8 cellular contexts compared by ENCODE assay signal in the genomic region with DNA sequence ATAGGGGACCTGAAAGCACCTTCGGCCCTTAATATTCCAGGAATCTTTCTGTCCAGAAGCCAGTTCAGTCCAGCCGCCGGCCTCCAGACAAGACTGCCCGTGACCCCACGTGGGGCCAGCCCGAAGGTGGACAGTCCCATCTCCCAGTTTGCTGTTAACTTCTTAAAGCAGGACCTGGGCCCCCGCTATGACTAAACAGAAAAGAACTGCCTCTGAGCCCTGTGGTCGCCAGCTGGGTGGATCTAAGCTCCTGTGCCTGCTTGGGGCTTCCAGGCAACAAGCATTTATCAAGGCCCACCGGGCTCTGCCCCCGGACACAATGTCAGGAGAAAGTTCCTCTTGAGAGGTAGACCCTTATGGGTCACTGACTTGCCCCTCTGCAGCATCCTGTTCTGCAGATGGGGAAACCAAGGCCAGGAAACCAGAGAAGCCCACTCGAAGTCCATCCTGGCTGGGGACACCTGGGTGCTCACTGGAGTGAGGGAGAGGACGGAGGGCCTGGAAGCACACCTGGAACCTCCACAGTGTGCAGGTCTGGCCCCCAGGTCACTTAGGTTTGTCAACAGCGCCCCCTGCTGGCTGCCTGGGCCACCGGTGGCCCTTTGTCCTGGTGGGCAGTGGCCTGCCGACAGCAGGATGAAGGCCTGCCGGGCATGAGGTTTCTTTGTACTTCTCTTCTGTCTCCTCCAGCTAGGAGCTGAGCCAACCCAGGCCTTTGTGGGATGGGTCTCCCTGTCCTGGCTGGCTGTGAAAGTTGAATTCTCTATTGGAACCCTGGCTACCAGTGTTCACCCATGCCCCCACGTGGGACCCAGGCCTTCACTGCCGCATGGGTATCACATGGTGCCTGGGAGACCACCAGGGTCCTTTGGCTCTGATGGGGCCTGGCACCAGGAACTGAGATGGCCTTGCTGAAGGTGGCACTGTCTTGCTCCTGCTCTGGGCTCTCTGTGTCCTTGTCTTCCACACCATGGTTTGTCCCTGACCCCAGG.
DNase-seq lines count a peak whose midpoint lies in the region; ATAC-seq and TF ChIP-seq lines count a peak whose summit lies in the region.

No MANE protein-coding gene starts in this region.

- CTCF ChIA-PET in AG04450 (lab: Charles Lee) = interaction anchor here (0.6 to 4.7 kb wide), 41 partner anchors 12 to 1151 kb away, joined by 3 to 35 read pairs (median 5); no protein-coding TSS in a partner anchor

- H3K79me2 ChIP-seq in MM.1S (ENCODE audit: low read length) = no peaks in the 10 kb centered on the region

- H3K4me3 ChIP-seq in AG04450 (ENCODE audit: low read depth, low read length) = no peak overlapping the region
- H3K4me3 ChIP-seq in MM.1S (ENCODE audit: low read length) = no peak overlapping the region
- H3K4me3 ChIP-seq in WI38 (ENCODE audit: low read depth, low read length) = no peak overlapping the region
- H3K4me3 ChIP-seq in brain microvascular endothelial cell (ENCODE audit: low read depth, low read length) = no peak overlapping the region

- no peak overlapping the region for H3K27ac ChIP-seq in AG04450 (ENCODE audit: low read depth, low read length)
- H3K27ac ChIP-seq in MM.1S (ENCODE audit: low read length) = no peak overlapping the region
- no peak overlapping the region for H3K27ac ChIP-seq in brain microvascular endothelial cell

- H3K9me3 ChIP-seq in AG04450 (ENCODE audit: control insufficient read depth, insufficient read depth, low read length) (no peaks in the 10 kb centered on the region; the same call in 1 of the 2 replicates), MM.1S (replicated peaks; ENCODE audit: insufficient read depth, low read length) (no peaks in the 10 kb centered on the region)

- H3K36me3 ChIP-seq in MM.1S (replicated peaks; ENCODE audit: insufficient read depth, low read length) (no peaks in the 10 kb centered on the region), brain microvascular endothelial cell (replicated peaks) (no peaks in the 10 kb centered on the region)

- no peak overlapping the region for H2AFZ ChIP-seq in MM.1S (ENCODE audit: low read length)

- POLR2A ChIA-PET in AG04450 (lab: Yijun Ruan, JAX) = interaction anchor here (0.6 to 1.9 kb wide), 3 partner anchors 37 to 1022 kb away, joined by 3 to 9 read pairs (median 5); a partner anchor contains a TSS

- no peak overlapping the region for H3K9ac ChIP-seq in MM.1S (ENCODE audit: low read length)

- H3K27me3 ChIP-seq in AG04450 (ENCODE audit: control insufficient read depth, insufficient read depth, low read length) (no peaks in the 10 kb centered on the region), MM.1S (replicated peaks; ENCODE audit: insufficient read depth, low read length) (no peaks in the 10 kb centered on the region), brain microvascular endothelial cell (replicated peaks) (no peaks in the 10 kb centered on the region)

- no peak overlapping the region for H3K4me2 ChIP-seq in MM.1S (ENCODE audit: low read depth, low read length)

- ATAC-seq in GM18868 (IDR thresholded peaks at IDR 0.05; ENCODE audit: unreplicated experiment) = peak; percentile 47

- DNase-seq in AG04450 (ENCODE audit: low read depth, low spot score) (no peak), MM.1S (peak; percentile 65), brain microvascular endothelial cell (no peak), kidney tubule cell (ENCODE audit: low spot score) (peak; percentile 74), NCI-H2107 (lab: John Stamatoyannopoulos, UW) (no peak)
- peak; percentile 78 for DNase-seq in stimulated activated CD4-positive, alpha-beta T cell treated with anti-CD3 and anti-CD28 coated beads, Interleukin-4, amount 100 ng/mL, for 1 hour

- in situ Hi-C loops in brain microvascular endothelial cell (cut with HindIII; ENCODE audit: low pct_ligation_motif_present, low sequenced_read_pairs) = no loop called here

- TF ChIP-seq CTCF in AG04450 (IDR thresholded peaks at IDR 0.05; ENCODE audit: low read depth, low read length) = peak; percentile 90
- TF ChIP-seq CTCF in MM.1S (IDR thresholded peaks at IDR 0.05; ENCODE audit: low read length) = peak; percentile 94
- peak; percentile 84 for TF ChIP-seq CTCF in WI38 (IDR thresholded peaks at IDR 0.05; ENCODE audit: low read depth, low read length)
- TF ChIP-seq CTCF in brain microvascular endothelial cell (IDR thresholded peaks at IDR 0.05; ENCODE audit: low read depth, low read length, missing control alignments) = peak; percentile 93

- no peaks in the 10 kb centered on the region for H3K4me1 ChIP-seq in MM.1S (ENCODE audit: low read length)

- H4K20me1 ChIP-seq in MM.1S (ENCODE audit: insufficient read depth, low read length) = no peaks in the 10 kb centered on the region

- H3F3A ChIP-seq in MM.1S (ENCODE audit: insufficient read depth, low read length) = no peaks in the 10 kb centered on the region

- H3K9me2 ChIP-seq in MM.1S (replicated peaks; ENCODE audit: insufficient read depth, low read length) = no peaks in the 10 kb centered on the region

Comparison
In these comparisons a context has a peak if more than half of its experiments do, and no peak if none do; other contexts are left out.
1. DNase-seq: peak in MM.1S (single experiment), kidney tubule cell (single experiment) and stimulated activated CD4-positive, alpha-beta T cell treated with anti-CD3 and anti-CD28 coated beads, Interleukin-4, amount 100 ng/mL, for 1 hour (single experiment); none in AG04450 (single experiment), brain microvascular endothelial cell (single experiment) and NCI-H2107 (single experiment).
2. Peak in every context shown above with its lines, with median percentiles within 50 percentile points of each other: CTCF ChIP-seq.